Comparison of ENCODE assay signal across 8 cellular contexts in genomic region chr13:33015791-33016323, GRCh38. TPM values are rescaled to one million over a fixed set of nuclear protein-coding genes. Genes with fewer than 3 reads are reported as not detected.
DNase-seq lines count a peak whose midpoint lies in the region; ATAC-seq, FAIRE-seq and TF ChIP-seq lines count a peak whose summit lies in the region.

No MANE protein-coding gene starts in this region.

- peaks cover 10 to 15% (median 14%) of the 10 kb centered on the region in 3 donors for H3K4me1 Mint-ChIP-seq in naive B cell

- peak overlapping the region; percentile 76 for H3K4me3 ChIP-seq in coronary artery

- H3K36me3 Mint-ChIP-seq in naive B cell = peaks cover 0 to 30% of the 10 kb centered on the region in 2 donors

- DNase-seq in coronary artery (ENCODE audit: low spot score) (no peak), naive B cell (no peak), amygdala (lab: John Stamatoyannopoulos, UW) (no peak), GM12891 (ENCODE audit: insufficient read length, low spot score) (no peak), NCI-H345 (lab: John Stamatoyannopoulos, UW) (no peak)

- peak; percentile 10 for ATAC-seq in HG02763 (IDR thresholded peaks at IDR 0.05; ENCODE audit: unreplicated experiment)
- ATAC-seq in naive B cell (ENCODE audit: low read depth in 2 of 2) = no peak
- no peak for ATAC-seq in GM19455 (IDR thresholded peaks at IDR 0.05; ENCODE audit: unreplicated experiment)

- no peak for TF ChIP-seq POLR2A in GM12891 (IDR thresholded peaks at IDR 0.05; ENCODE audit: low read depth, low read length)

- TF ChIP-seq CTCF in GM12874 (IDR thresholded peaks at IDR 0.05; ENCODE audit: insufficient read depth, low read depth, low read length) (0 out of 2 replicates have a peak, but pooled peaks have one; percentile 2), coronary artery (IDR thresholded peaks at IDR 0.05) (no peak)

- H3K27me3 Mint-ChIP-seq in naive B cell = peaks cover 70 to 71% (median 71%) of the 10 kb centered on the region in 3 donors

- no peak for FAIRE-seq in GM12891 (lab: Jason Lieb, UNC)

- H3K27ac ChIP-seq in coronary artery = peak overlapping the region in 1 of 2 donors; percentile 36

- H3K27ac Mint-ChIP-seq in naive B cell = no peak overlapping the region

- H3K4me3 Mint-ChIP-seq in naive B cell = peak overlapping the region; percentile 36 to 82 (median 67)

- H3K9me3 Mint-ChIP-seq in naive B cell = peaks cover 0 to 8% (median 3%) of the 10 kb centered on the region in 7 donors

TF ChIP-seq in GM12891, 5 proteins besides CTCF, POLR2A, EP300 and RAD21:
- TF ChIP-seq TAF1 (IDR thresholded peaks at IDR 0.05; ENCODE audit: low read depth, low read length) (no peak), POU2F2 (IDR thresholded peaks at IDR 0.05; ENCODE audit: low read depth, low read length) (no peak), SPI1 (IDR thresholded peaks at IDR 0.05; ENCODE audit: low read depth, low read length) (no peak), POLR2AphosphoS5 (IDR thresholded peaks at IDR 0.05; ENCODE audit: low read depth, low read length) (no peak), PAX5 (IDR thresholded peaks at IDR 0.05; ENCODE audit: insufficient read depth, low read length, severe bottlenecking) (no peak)

RNA-seq across cellular contexts. Expression of gene KL, which starts 0.4 kb away (rescaled TPM):
- under 1 TPM in 1 of 6 donors, not detected in 5; 0.10 TPM for polyA plus RNA-seq in naive B cell (ENCODE audit: low read depth in 6 of 6)
- 0.56 TPM for polyA plus RNA-seq in GM12891 (2012; ENCODE audit: low read depth, missing spikeins)
